Comparison of ENCODE assay signal across 9 cellular contexts in the genomic region with DNA sequence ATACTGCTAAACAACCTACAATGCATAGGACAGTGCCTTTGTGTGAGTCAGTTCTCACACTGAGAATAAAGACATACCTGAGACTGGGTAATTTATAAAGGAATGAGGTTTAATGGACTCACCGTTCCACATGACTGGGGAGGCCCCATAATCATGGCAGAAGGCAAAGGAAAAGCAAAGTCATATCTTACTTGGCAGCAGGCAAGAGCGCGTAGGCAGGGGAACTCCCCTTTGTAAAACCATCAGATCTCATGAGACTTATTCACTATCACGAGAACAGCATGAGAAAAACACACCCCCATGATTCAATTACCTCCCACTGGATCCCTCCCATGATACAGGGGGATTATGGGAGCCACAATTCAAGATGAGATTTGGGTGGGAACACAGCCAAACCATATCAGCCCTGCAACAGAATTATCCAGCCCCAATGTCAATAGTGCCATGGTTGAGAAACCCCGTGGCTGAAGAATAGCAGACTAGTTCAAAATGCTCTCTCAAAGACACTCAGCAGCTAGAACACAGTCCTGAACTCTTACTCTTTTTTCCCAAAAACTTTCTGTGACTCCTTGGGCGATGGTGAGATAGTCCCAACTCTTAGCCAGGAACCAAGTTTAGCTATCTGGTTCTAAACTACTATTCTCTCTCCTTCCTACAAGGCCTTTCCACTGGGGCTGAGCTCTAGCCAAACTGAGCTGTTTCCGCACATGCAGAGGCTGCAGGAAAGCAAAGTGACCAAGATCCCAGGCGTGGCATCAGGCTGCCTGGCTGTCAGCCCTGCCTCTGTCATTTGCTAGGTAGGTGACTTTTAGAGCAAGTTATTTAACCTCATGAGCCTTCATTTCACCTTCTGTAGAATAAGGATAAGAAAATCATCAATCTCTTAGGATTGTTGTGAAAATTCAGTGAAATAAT. TPM values are rescaled to one million over a fixed set of nuclear protein-coding genes. Genes with fewer than 3 reads are reported as not detected.
DNase-seq lines count a peak whose midpoint lies in the region; ATAC-seq and TF ChIP-seq lines count a peak whose summit lies in the region.
"Had no signal": no experiment of that assay in that cellular context is flagged by ENCODE, and none has a peak within 500 bp of the region (broad histone marks: within the 10 kb centered on the region; RNA-seq: fewer than 3 reads in every experiment).

No MANE protein-coding gene starts in this region.

- H3K9me3 Mint-ChIP-seq in activated T-cell treated with anti-CD3 and anti-CD28 coated beads, Interleukin-2, amount 50 U/mL, for 72 hours = no peaks in the 10 kb centered on the region
- H3K9me3 Mint-ChIP-seq in nephron = no peaks in the 10 kb centered on the region
- H3K9me3 Mint-ChIP-seq in natural killer cell = no peaks in the 10 kb centered on the region

- TF ChIP-seq CTCF in nephron (IDR thresholded peaks at IDR 0.05; ENCODE audit: unreplicated experiment in 3 of 3) (no peak), natural killer cell (IDR thresholded peaks at IDR 0.05) (no peak)

- intact Hi-C loops in natural killer cell (cut with micrococcal nuclease) = no loop called here

- ATAC-seq in GM18517 (IDR thresholded peaks at IDR 0.05; ENCODE audit: unreplicated experiment) (peak; percentile 49), GM21786 (IDR thresholded peaks at IDR 0.05; ENCODE audit: unreplicated experiment) (peak; percentile 67), natural killer cell (no peak)
- ATAC-seq in activated T-cell treated with anti-CD3 and anti-CD28 coated beads, Interleukin-2, amount 50 U/mL, for 72 hours (replicated peaks in 1 of 2) = peak; percentile 75 to 77

- no peaks in the 10 kb centered on the region for H3K27me3 Mint-ChIP-seq in activated T-cell treated with anti-CD3 and anti-CD28 coated beads, Interleukin-2, amount 50 U/mL, for 72 hours (ENCODE audit: low read depth)
- H3K27me3 Mint-ChIP-seq in nephron (ENCODE audit: low read depth) (no peaks in the 10 kb centered on the region), natural killer cell (ENCODE audit: low read depth in 2 of 2) (peaks cover 0 to 4% of the 10 kb centered on the region in 2 donors)

- peaks cover 13% of the 10 kb centered on the region for H3K4me1 Mint-ChIP-seq in activated T-cell treated with anti-CD3 and anti-CD28 coated beads, Interleukin-2, amount 50 U/mL, for 72 hours (ENCODE audit: low read depth)
- H3K4me1 Mint-ChIP-seq in nephron (peaks cover 6% of the 10 kb centered on the region), natural killer cell (no peaks in the 10 kb centered on the region)

- no peak overlapping the region for H3K27ac Mint-ChIP-seq in activated T-cell treated with anti-CD3 and anti-CD28 coated beads, Interleukin-2, amount 50 U/mL, for 72 hours
- peak overlapping the region; percentile 31 to 67 (median 59) for H3K27ac Mint-ChIP-seq in nephron
- H3K27ac Mint-ChIP-seq in natural killer cell = no peak overlapping the region

- H3K4me3 Mint-ChIP-seq in activated T-cell treated with anti-CD3 and anti-CD28 coated beads, Interleukin-2, amount 50 U/mL, for 72 hours = no peak overlapping the region
- H3K4me3 Mint-ChIP-seq in nephron = no peak overlapping the region
- no peak overlapping the region for H3K4me3 Mint-ChIP-seq in natural killer cell

- no peaks in the 10 kb centered on the region for H3K36me3 Mint-ChIP-seq in activated T-cell treated with anti-CD3 and anti-CD28 coated beads, Interleukin-2, amount 50 U/mL, for 72 hours (ENCODE audit: insufficient read depth in 2 of 2)
- no peaks in the 10 kb centered on the region for H3K36me3 Mint-ChIP-seq in nephron (ENCODE audit: low read depth)
- H3K36me3 Mint-ChIP-seq in natural killer cell = no peaks in the 10 kb centered on the region

- DNase-seq in activated T-cell treated with anti-CD3 and anti-CD28 coated beads, Interleukin-2, amount 50 U/mL, for 72 hours = peak; percentile 35
- DNase-seq in natural killer cell = no peak
- DNase-seq in retina = no peak
- DNase-seq in CD1c-positive myeloid dendritic cell (ENCODE audit: extremely low spot score) = no peak
- DNase-seq in epidermal melanocyte (ENCODE audit: insufficient read length, low spot score) = no peak
- DNase-seq: DND-41 had no signal

RNA-seq across cellular contexts. Expression of gene FAT2, which starts 21.7 kb away (rescaled TPM):
- total RNA-seq in activated T-cell treated with anti-CD3 and anti-CD28 coated beads, Interleukin-2, amount 50 U/mL, for 72 hours = not detected
- not detected for total RNA-seq in natural killer cell

Comparison
In these comparisons a context has a peak if more than half of its experiments do, and no peak if none do; other contexts are left out.
1. ATAC-seq: peak in GM18517 (single experiment), GM21786 (single experiment) and activated T-cell treated with anti-CD3 and anti-CD28 coated beads, Interleukin-2, amount 50 U/mL, for 72 hours (2 of 2); none in natural killer cell (0 of 3).
2. DNase-seq: peak in activated T-cell treated with anti-CD3 and anti-CD28 coated beads, Interleukin-2, amount 50 U/mL, for 72 hours (2 of 2); none in natural killer cell (single experiment), retina (single experiment), CD1c-positive myeloid dendritic cell (single experiment) and epidermal melanocyte (single experiment).
3. H3K27ac Mint-ChIP-seq: peak in nephron (3 of 3); none in activated T-cell treated with anti-CD3 and anti-CD28 coated beads, Interleukin-2, amount 50 U/mL, for 72 hours (single experiment) and natural killer cell (0 of 2).